Comparison of ENCODE assay signal across 8 cellular contexts in the genomic region with DNA sequence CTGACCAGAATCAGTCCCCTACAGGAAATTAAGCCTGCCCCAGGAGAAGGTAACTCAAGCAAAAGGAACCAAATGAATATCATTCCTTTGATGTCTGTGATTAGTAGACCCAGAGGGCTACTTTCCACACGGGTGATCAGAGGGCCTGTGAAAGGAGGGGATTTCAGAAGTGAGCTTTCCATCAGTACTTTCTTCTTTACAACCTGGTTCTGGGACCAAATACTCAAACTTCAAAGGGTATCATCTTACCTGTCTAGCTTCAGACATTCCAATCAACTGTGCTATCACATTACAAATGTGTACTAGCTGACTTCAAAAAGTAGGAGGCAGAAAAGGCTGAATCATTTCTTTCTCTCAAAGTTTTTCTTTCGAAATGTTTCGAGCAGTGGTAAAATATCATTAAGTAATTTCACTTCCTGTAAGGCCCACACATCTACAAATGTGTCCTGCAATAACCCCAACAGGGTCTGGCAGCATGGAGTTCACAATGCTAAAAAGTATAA. TPM values are rescaled to one million over a fixed set of nuclear protein-coding genes. Genes with fewer than 3 reads are reported as not detected.
DNase-seq lines count a peak whose midpoint lies in the region; ATAC-seq and TF ChIP-seq lines count a peak whose summit lies in the region.

No MANE protein-coding gene starts in this region.

- no peaks in the 10 kb centered on the region for H3K27me3 ChIP-seq in HCT116 (ENCODE audit: insufficient read depth, low read length)

- peaks cover 42% of the 10 kb centered on the region for H3K4me1 Mint-ChIP-seq in stimulated activated effector memory CD8-positive, alpha-beta T cell treated with anti-CD3 and anti-CD28 coated beads, Interleukin-12 subunit alpha, Interleukin-12 subunit beta, amount 100 ng/mL, for 72 hours

- H3K9me3 Mint-ChIP-seq in stimulated activated effector memory CD8-positive, alpha-beta T cell treated with anti-CD3 and anti-CD28 coated beads, Interleukin-12 subunit alpha, Interleukin-12 subunit beta, amount 100 ng/mL, for 72 hours, result no peaks in the 10 kb centered on the region

- BruUV-seq in HCT116 (replicated peaks; lab: Mats Ljungman, UMichigan), result no TSS peak

- H3K9me2 ChIP-seq in HCT116 (ENCODE audit: insufficient read depth), result no peaks in the 10 kb centered on the region

- TF ChIP-seq CTCF in HCT116 (IDR thresholded peaks at IDR 0.05 in 2 of 3, conservative IDR thresholded peaks at IDR 0.05 in 1 of 3; ENCODE audit: borderline replicate concordance in 1 of 3, insufficient read depth in 1 of 3, low read depth in 2 of 3, low read length in 2 of 3) (no peak), NB4 (IDR thresholded peaks at IDR 0.05; ENCODE audit: low read depth, low read length) (no peak), epithelial cell of esophagus (IDR thresholded peaks at IDR 0.05; ENCODE audit: insufficient read depth, low read depth, low read length, missing control alignments) (no peak)

- no peaks in the 10 kb centered on the region for H4K20me1 ChIP-seq in HCT116 (ENCODE audit: insufficient read depth)

- DNase-seq in HCT116 (ENCODE audit: low read depth, low spot score) (peak; percentile 19), NB4 (ENCODE audit: low read depth) (peak; percentile 79), epithelial cell of esophagus (ENCODE audit: low read depth) (peak; percentile 63), NCI-H1930 (lab: John Stamatoyannopoulos, UW) (no peak), ureter (ENCODE audit: low spot score) (no peak), activated gamma-delta T cell treated with Interleukin-2 at 50 U/mL for 16 hours (no peak)
- DNase-seq in stimulated activated effector memory CD8-positive, alpha-beta T cell treated with anti-CD3 and anti-CD28 coated beads, Interleukin-12 subunit alpha, Interleukin-12 subunit beta, amount 100 ng/mL, for 72 hours (ENCODE audit: low spot score in 2 of 2), result no peak

- no peak overlapping the region for H2AFZ ChIP-seq in HCT116 (ENCODE audit: low read depth, low read length, poor library complexity, severe bottlenecking)

- H3K4me3 ChIP-seq in HCT116 (replicated peaks in 1 of 2; ENCODE audit: low read depth in 1 of 2, low read length in 2 of 2), result no peak overlapping the region
- peak overlapping the region; percentile 32 for H3K4me3 ChIP-seq in NB4 (ENCODE audit: low read depth, low read length)
- no peak overlapping the region for H3K4me3 ChIP-seq in epithelial cell of esophagus (ENCODE audit: low read length)

- peaks cover 22% of the 10 kb centered on the region for H3K36me3 Mint-ChIP-seq in stimulated activated effector memory CD8-positive, alpha-beta T cell treated with anti-CD3 and anti-CD28 coated beads, Interleukin-12 subunit alpha, Interleukin-12 subunit beta, amount 100 ng/mL, for 72 hours

- H3K36me3 ChIP-seq in HCT116 (ENCODE audit: control insufficient read depth in 1 of 2, insufficient read depth in 2 of 2, low read length in 2 of 2), result no peaks in the 10 kb centered on the region

- CTCF ChIA-PET in HCT116 (lab: Charles Lee), result interaction anchor here (1.4 to 2.5 kb wide), 2 partner anchors 148 to 182 kb away, joined by 5 to 8 read pairs; no protein-coding TSS in a partner anchor

- RAD21 ChIA-PET in HCT116 (lab: Charles Lee; ENCODE audit: low non-redundant PET in 1 of 2, low total read pairs in 2 of 2, uncharacterized antibody in 2 of 2, unreplicated experiment in 2 of 2), result no interaction called here

- intact Hi-C loops in HCT116 (cut with micrococcal nuclease), result no loop called here

- H3K9ac ChIP-seq in HCT116 (ENCODE audit: low read length), result no peak overlapping the region

- TF ChIP-seq POLR2A in HCT116 (IDR thresholded peaks at IDR 0.05; ENCODE audit: borderline replicate concordance, extremely low read depth, insufficient read depth, insufficient read length), result no peak
- no peak for TF ChIP-seq POLR2A in NB4 (IDR thresholded peaks at IDR 0.05; ENCODE audit: extremely low read depth, insufficient read length)

- peak overlapping the region; percentile 45; the same call in 1 of the 2 replicates for H3K27ac ChIP-seq in HCT116 (ENCODE audit: low read depth, low read length)

- peak overlapping the region; percentile 56 for H3K4me2 ChIP-seq in HCT116 (ENCODE audit: low read length)

- no peaks in the 10 kb centered on the region for H3K9me3 ChIP-seq in HCT116 (ENCODE audit: control insufficient read depth in 1 of 2, insufficient read depth in 1 of 2, low read depth in 1 of 2, low read length in 2 of 2)

- H3K4me1 ChIP-seq in HCT116 (ENCODE audit: control insufficient read depth in 1 of 2, insufficient read depth in 2 of 2, low read length in 2 of 2), result peaks cover 19 to 38% of the 10 kb centered on the region in 2 experiments

- no peak overlapping the region for H3K4me3 Mint-ChIP-seq in stimulated activated effector memory CD8-positive, alpha-beta T cell treated with anti-CD3 and anti-CD28 coated beads, Interleukin-12 subunit alpha, Interleukin-12 subunit beta, amount 100 ng/mL, for 72 hours

- TF ChIP-seq RAD21 in HCT116 (IDR thresholded peaks at IDR 0.05; ENCODE audit: low read depth), result no peak

- peak overlapping the region; percentile 17 for H3K27ac Mint-ChIP-seq in stimulated activated effector memory CD8-positive, alpha-beta T cell treated with anti-CD3 and anti-CD28 coated beads, Interleukin-12 subunit alpha, Interleukin-12 subunit beta, amount 100 ng/mL, for 72 hours

- ATAC-seq in GM18508 (IDR thresholded peaks at IDR 0.05; ENCODE audit: insufficient read depth, unreplicated experiment) (peak; percentile 38), HCT116 (peak; percentile 76)
- peak; percentile 77 for ATAC-seq in stimulated activated effector memory CD8-positive, alpha-beta T cell treated with anti-CD3 and anti-CD28 coated beads, Interleukin-12 subunit alpha, Interleukin-12 subunit beta, amount 100 ng/mL, for 72 hours

- POLR2A ChIA-PET in HCT116 (lab: Charles Lee), result no interaction called here

- H3K79me2 ChIP-seq in HCT116 (ENCODE audit: insufficient read depth, low read length), result peaks cover 55% of the 10 kb centered on the region

TF ChIP-seq in HCT116, 20 proteins besides CTCF, POLR2A, EP300 and RAD21 (continues in another document):
- TF ChIP-seq, protein P1, sequence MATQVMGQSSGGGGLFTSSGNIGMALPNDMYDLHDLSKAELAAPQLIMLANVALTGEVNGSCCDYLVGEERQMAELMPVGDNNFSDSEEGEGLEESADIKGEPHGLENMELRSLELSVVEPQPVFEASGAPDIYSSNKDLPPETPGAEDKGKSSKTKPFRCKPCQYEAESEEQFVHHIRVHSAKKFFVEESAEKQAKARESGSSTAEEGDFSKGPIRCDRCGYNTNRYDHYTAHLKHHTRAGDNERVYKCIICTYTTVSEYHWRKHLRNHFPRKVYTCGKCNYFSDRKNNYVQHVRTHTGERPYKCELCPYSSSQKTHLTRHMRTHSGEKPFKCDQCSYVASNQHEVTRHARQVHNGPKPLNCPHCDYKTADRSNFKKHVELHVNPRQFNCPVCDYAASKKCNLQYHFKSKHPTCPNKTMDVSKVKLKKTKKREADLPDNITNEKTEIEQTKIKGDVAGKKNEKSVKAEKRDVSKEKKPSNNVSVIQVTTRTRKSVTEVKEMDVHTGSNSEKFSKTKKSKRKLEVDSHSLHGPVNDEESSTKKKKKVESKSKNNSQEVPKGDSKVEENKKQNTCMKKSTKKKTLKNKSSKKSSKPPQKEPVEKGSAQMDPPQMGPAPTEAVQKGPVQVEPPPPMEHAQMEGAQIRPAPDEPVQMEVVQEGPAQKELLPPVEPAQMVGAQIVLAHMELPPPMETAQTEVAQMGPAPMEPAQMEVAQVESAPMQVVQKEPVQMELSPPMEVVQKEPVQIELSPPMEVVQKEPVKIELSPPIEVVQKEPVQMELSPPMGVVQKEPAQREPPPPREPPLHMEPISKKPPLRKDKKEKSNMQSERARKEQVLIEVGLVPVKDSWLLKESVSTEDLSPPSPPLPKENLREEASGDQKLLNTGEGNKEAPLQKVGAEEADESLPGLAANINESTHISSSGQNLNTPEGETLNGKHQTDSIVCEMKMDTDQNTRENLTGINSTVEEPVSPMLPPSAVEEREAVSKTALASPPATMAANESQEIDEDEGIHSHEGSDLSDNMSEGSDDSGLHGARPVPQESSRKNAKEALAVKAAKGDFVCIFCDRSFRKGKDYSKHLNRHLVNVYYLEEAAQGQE (IDR thresholded peaks at IDR 0.05; ENCODE audit: low read depth), result no peak
- TF ChIP-seq, protein P2, sequence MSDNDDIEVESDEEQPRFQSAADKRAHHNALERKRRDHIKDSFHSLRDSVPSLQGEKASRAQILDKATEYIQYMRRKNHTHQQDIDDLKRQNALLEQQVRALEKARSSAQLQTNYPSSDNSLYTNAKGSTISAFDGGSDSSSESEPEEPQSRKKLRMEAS (IDR thresholded peaks at IDR 0.05), result no peak
- TF ChIP-seq EZH2 (IDR thresholded peaks at IDR 0.05), result no peak
- TF ChIP-seq CBX3 (IDR thresholded peaks at IDR 0.05; ENCODE audit: low read depth), result no peak
- TF ChIP-seq TCF7L2 (IDR thresholded peaks at IDR 0.05; ENCODE audit: borderline replicate concordance, extremely low read depth, insufficient read depth, insufficient read length), result peak; percentile 89
- TF ChIP-seq SIN3A (IDR thresholded peaks at IDR 0.05; ENCODE audit: low read depth), result no peak
- 0 out of 2 replicates have a peak, but pooled peaks have one; percentile 22 for TF ChIP-seq JUND (IDR thresholded peaks at IDR 0.05)
- TF ChIP-seq, protein P3, sequence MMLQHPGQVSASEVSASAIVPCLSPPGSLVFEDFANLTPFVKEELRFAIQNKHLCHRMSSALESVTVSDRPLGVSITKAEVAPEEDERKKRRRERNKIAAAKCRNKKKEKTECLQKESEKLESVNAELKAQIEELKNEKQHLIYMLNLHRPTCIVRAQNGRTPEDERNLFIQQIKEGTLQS (IDR thresholded peaks at IDR 0.05), result no peak
- TF ChIP-seq SRF (IDR thresholded peaks at IDR 0.05; ENCODE audit: low read depth), result no peak
- no peak for TF ChIP-seq POLR2AphosphoS5 (IDR thresholded peaks at IDR 0.05; ENCODE audit: low read depth, low read length)
- no peak; the same call in 1 of the 2 replicates for TF ChIP-seq SP1 (IDR thresholded peaks at IDR 0.05; ENCODE audit: low read depth)
- TF ChIP-seq ELF1 (IDR thresholded peaks at IDR 0.05; ENCODE audit: borderline replicate concordance, low read depth), result no peak

RNA-seq across cellular contexts. Expression of a gene that starts 23.9 kb away (rescaled TPM):
- 50.5 TPM for total RNA-seq in HCT116 (2021; ENCODE audit: unreplicated experiment)
- polyA plus RNA-seq in HCT116 (2012), result 15.2 and 17.9 TPM in 2 replicates
- 38.8 TPM for total RNA-seq in ureter

Comparison
In these comparisons a context has a peak if more than half of its experiments do, and no peak if none do; other contexts are left out.
1. DNase-seq: peak in HCT116 (single experiment), NB4 (single experiment) and epithelial cell of esophagus (single experiment); none in stimulated activated effector memory CD8-positive, alpha-beta T cell treated with anti-CD3 and anti-CD28 coated beads, Interleukin-12 subunit alpha, Interleukin-12 subunit beta, amount 100 ng/mL, for 72 hours (0 of 2), NCI-H1930 (0 of 2), ureter (single experiment) and activated gamma-delta T cell treated with Interleukin-2 at 50 U/mL for 16 hours (single experiment).
2. Peak in every context shown above with its lines, with median percentiles within 50 percentile points of each other: ATAC-seq.